Comparison of ENCODE assay signal across 24 cellular contexts in the genomic region with DNA sequence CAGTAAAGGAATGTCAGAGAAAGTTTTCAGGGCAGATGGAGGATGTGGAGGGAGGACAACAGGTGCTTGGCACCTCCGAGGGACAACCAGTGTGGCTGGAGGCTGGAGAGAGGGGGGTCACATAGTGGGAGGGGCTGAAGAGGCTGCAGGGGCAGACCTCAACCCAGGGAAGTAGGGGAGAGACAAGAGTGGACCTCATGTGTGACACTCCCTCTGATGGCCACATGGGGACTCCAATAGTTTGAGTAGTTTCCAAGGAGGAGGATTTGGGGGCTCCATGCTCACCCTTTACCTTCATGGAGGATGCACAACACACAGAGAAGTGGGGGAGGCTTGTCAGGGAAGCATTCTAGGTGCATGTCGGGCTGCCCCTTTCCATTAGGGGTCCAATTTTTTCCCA. TPM values are rescaled to one million over a fixed set of nuclear protein-coding genes. Genes with fewer than 3 reads are reported as not detected.
DNase-seq lines count a peak whose midpoint lies in the region; ATAC-seq, FAIRE-seq and TF ChIP-seq lines count a peak whose summit lies in the region.
"Had no signal": no experiment of that assay in that cellular context is flagged by ENCODE, and none has a peak within 500 bp of the region (broad histone marks: within the 10 kb centered on the region; RNA-seq: fewer than 3 reads in every experiment).

No MANE protein-coding gene starts in this region.

- H4K5ac ChIP-seq in H1 (ENCODE audit: insufficient read length, low read depth, low read length), result no peak overlapping the region

- TF ChIP-seq EP300 in Ishikawa (IDR thresholded peaks at IDR 0.05; ENCODE audit: borderline replicate concordance) (no peak), H1 (IDR thresholded peaks at IDR 0.05; ENCODE audit: borderline replicate concordance in 1 of 2, low read depth in 2 of 2, low read length in 2 of 2) (no peak)

- POLR2A ChIA-PET in H1 (lab: Charles Lee; ENCODE audit: partially characterized antibody), result no interaction called here
- POLR2A ChIA-PET in activated CD4-positive, alpha-beta T cell treated with anti-CD3 and anti-CD28 coated beads, Interleukin-2, amount 10 ng/mL, durations not matched to agents 7 days and 5 days (lab: Charles Lee), result no interaction called here

- no peaks in the 10 kb centered on the region for H3K36me3 ChIP-seq in H1 (ENCODE audit: control insufficient read depth in 2 of 4, insufficient read depth in 4 of 4, low read length in 3 of 4)
- no peaks in the 10 kb centered on the region for H3K36me3 ChIP-seq in neuronal stem cell (replicated peaks in 1 of 2; ENCODE audit: control insufficient read depth in 2 of 2, insufficient read depth in 2 of 2, low read length in 2 of 2)
- no peaks in the 10 kb centered on the region for H3K36me3 ChIP-seq in pancreas

- FAIRE-seq in H1 (lab: Jason Lieb, UNC) (peak; percentile 63), pancreas (lab: Jason Lieb, UNC) (no peak)

- H2AFZ ChIP-seq in H1 (ENCODE audit: low read length), result no peak overlapping the region
- no peak overlapping the region for H2AFZ ChIP-seq in neuronal stem cell (ENCODE audit: low read length)

- H3K4me3 ChIP-seq in H1 (ENCODE audit: extremely low read depth in 1 of 4, insufficient read depth in 2 of 4, low read depth in 3 of 4, low read length in 4 of 4) (no peak overlapping the region), neuronal stem cell (ENCODE audit: low read length in 2 of 2) (no peak overlapping the region), pancreas (no peak overlapping the region)
- H3K4me3 ChIP-seq: mucosa of descending colon had no signal

- no peaks in the 10 kb centered on the region for H3K27me3 Mint-ChIP-seq in activated CD4-positive, alpha-beta T cell treated with anti-CD3 and anti-CD28 coated beads, Interleukin-2, amount 10 ng/mL, durations not matched to agents 7 days and 5 days

- no peak overlapping the region for H3K4me2 ChIP-seq in H1 (ENCODE audit: insufficient read depth in 1 of 2, low read depth in 2 of 2, low read length in 2 of 2)
- no peak overlapping the region for H3K4me2 ChIP-seq in neuronal stem cell (ENCODE audit: insufficient read depth, low read length, poor library complexity, severe bottlenecking)

- no peaks in the 10 kb centered on the region for H3K36me3 Mint-ChIP-seq in activated CD4-positive, alpha-beta T cell treated with anti-CD3 and anti-CD28 coated beads, Interleukin-2, amount 10 ng/mL, durations not matched to agents 7 days and 5 days (ENCODE audit: low read depth)
- H3K36me3 Mint-ChIP-seq: activated CD4-positive, alpha-beta memory T cell treated with anti-CD3 and anti-CD28 coated beads for 36 hours had no signal

- TF ChIP-seq RAD21 in Ishikawa (IDR thresholded peaks at IDR 0.05; ENCODE audit: low read depth) (0 out of 2 replicates have a peak, but pooled peaks have one; percentile 3), H1 (IDR thresholded peaks at IDR 0.05 in 1 of 2, conservative IDR thresholded peaks at IDR 0.05 in 1 of 2; ENCODE audit: low read depth in 2 of 2, low read length in 2 of 2) (peak in 1 of 2 experiments; percentile 37; a peak in 2 of 4 replicates)

- H4K8ac ChIP-seq in H1 (ENCODE audit: extremely low read depth, insufficient read depth, low read length), result no peak overlapping the region
- H4K8ac ChIP-seq in neuronal stem cell (ENCODE audit: low read depth, low read length), result no peak overlapping the region

- no peak overlapping the region for H3K18ac ChIP-seq in H1 (ENCODE audit: extremely low read depth, low read length)
- peak overlapping the region; percentile 12 for H3K18ac ChIP-seq in neuronal stem cell (ENCODE audit: low read length)

- H3K4me1 ChIP-seq in H1 (replicated peaks in 1 of 4; ENCODE audit: control insufficient read depth in 3 of 4, insufficient read depth in 4 of 4, low read length in 3 of 4) (no peaks in the 10 kb centered on the region), neuronal stem cell (ENCODE audit: control insufficient read depth in 2 of 2, insufficient read depth in 1 of 2, low read depth in 1 of 2, low read length in 2 of 2) (peaks cover 13% of the 10 kb centered on the region in 2 donors), pancreas (no peaks in the 10 kb centered on the region)

- H3K79me2 ChIP-seq in H1 (ENCODE audit: control insufficient read depth in 1 of 2, insufficient read depth in 2 of 2, low read length in 2 of 2), result no peaks in the 10 kb centered on the region

- no peaks in the 10 kb centered on the region for H4K20me1 ChIP-seq in H1 (replicated peaks in 1 of 2; ENCODE audit: control insufficient read depth in 1 of 2, insufficient read depth in 2 of 2, low read length in 2 of 2)

- no peak overlapping the region for H3K4me3 Mint-ChIP-seq in activated CD4-positive, alpha-beta T cell treated with anti-CD3 and anti-CD28 coated beads, Interleukin-2, amount 10 ng/mL, durations not matched to agents 7 days and 5 days
- H3K4me3 Mint-ChIP-seq: activated CD4-positive, alpha-beta memory T cell treated with anti-CD3 and anti-CD28 coated beads for 36 hours; activated naive CD4-positive, alpha-beta T cell treated with anti-CD3 and anti-CD28 coated beads for 36 hours; activated T-cell treated with anti-CD3 and anti-CD28 coated beads, Interleukin-2, amount 50 U/mL, for 24 hours; T-helper 1 cell treated with Interleukin-12 subunit alpha and Interleukin-12 subunit beta and Interleukin-4 antibody, amounts not matched to agents 30 μg/mL and 1 μg/mL, for 36 hours had no signal

- H4K91ac ChIP-seq in H1 (replicated peaks; ENCODE audit: insufficient read length, low read length), result no peak overlapping the region
- no peak overlapping the region for H4K91ac ChIP-seq in neuronal stem cell (ENCODE audit: low read depth, low read length, poor library complexity)

- H3K9me3 ChIP-seq in H1 (ENCODE audit: insufficient read depth in 2 of 2, low read depth in 1 of 2, low read length in 1 of 2) (no peaks in the 10 kb centered on the region), neuronal stem cell (replicated peaks in 1 of 2; ENCODE audit: control insufficient read depth in 2 of 2, insufficient read depth in 1 of 2, low read depth in 1 of 2, low read length in 2 of 2) (peaks cover 0 to 5% of the 10 kb centered on the region in 2 donors), pancreas (no peaks in the 10 kb centered on the region)
- H3K9me3 ChIP-seq: mucosa of descending colon had no signal

- H3K27me3 ChIP-seq in H1 (replicated peaks in 1 of 4; ENCODE audit: control insufficient read depth in 3 of 4, extremely low read depth in 1 of 4, insufficient read depth in 3 of 4, low read length in 3 of 4) (no peaks in the 10 kb centered on the region), neuronal stem cell (ENCODE audit: control insufficient read depth in 3 of 3, insufficient read depth in 3 of 3, low read depth in 1 of 3, low read length in 3 of 3) (no peaks in the 10 kb centered on the region), pancreas (no peaks in the 10 kb centered on the region)

- 86% methylated on average over 2 of the region's 2 CpGs; no CpG with 5 or more reads in 1 of the 2 experiments for WGBS in H1 (ENCODE audit: extremely low coverage in 1 of 2, insufficient coverage in 1 of 2, insufficient read length in 1 of 2, insufficient replicate concordance in 2 of 2, low coverage in 1 of 2, low lambda C conversion rate in 2 of 2, missing lambda C conversion rate in 1 of 2), 2 experiments
- WGBS in neuronal stem cell (ENCODE audit: extremely low coverage in 2 of 2, insufficient read length in 2 of 2, insufficient replicate concordance in 1 of 2), 2 donors, result no CpG with 5 or more reads among the region's 2 CpGs
- 46 to 65% methylated on average over 2 of the region's 2 CpGs for WGBS in pancreas, 2 donors

- H3K9me3 Mint-ChIP-seq in activated CD4-positive, alpha-beta T cell treated with anti-CD3 and anti-CD28 coated beads, Interleukin-2, amount 10 ng/mL, durations not matched to agents 7 days and 5 days, result no peaks in the 10 kb centered on the region
- H3K9me3 Mint-ChIP-seq: activated CD4-positive, alpha-beta memory T cell treated with anti-CD3 and anti-CD28 coated beads for 36 hours; activated naive CD4-positive, alpha-beta T cell treated with anti-CD3 and anti-CD28 coated beads for 36 hours; activated T-cell treated with anti-CD3 and anti-CD28 coated beads, Interleukin-2, amount 50 U/mL, for 24 hours; T-helper 1 cell treated with Interleukin-12 subunit alpha and Interleukin-12 subunit beta and Interleukin-4 antibody, amounts not matched to agents 30 μg/mL and 1 μg/mL, for 36 hours had no signal

- CTCF ChIA-PET in H1 (lab: Charles Lee; ENCODE audit: partially characterized antibody), result interaction anchor here (0.8 to 9.3 kb wide), 14 partner anchors 10 to 284 kb away, joined by 3 to 98 read pairs (median 6); no protein-coding TSS in a partner anchor
- CTCF ChIA-PET in activated CD4-positive, alpha-beta T cell treated with anti-CD3 and anti-CD28 coated beads, Interleukin-2, amount 10 ng/mL, durations not matched to agents 7 days and 5 days (lab: Charles Lee), result interaction anchor here (1.2 kb wide), 1 partner anchor 15 kb away, joined by 3 read pairs; no protein-coding TSS in a partner anchor

- H2BK15ac ChIP-seq in H1 (ENCODE audit: low read length), result no peak overlapping the region
- no peak overlapping the region for H2BK15ac ChIP-seq in neuronal stem cell (ENCODE audit: low read length)

- DNase-seq in H1 (ENCODE audit: low read depth in 1 of 2, low spot score in 2 of 2) (peak in 1 of 2 experiments; percentile 45), neuronal stem cell (ENCODE audit: low spot score) (no peak), activated gamma-delta T cell (lab: John Stamatoyannopoulos, UW) (no peak), pancreas (no peak), NCI-H69 (lab: John Stamatoyannopoulos, UW) (no peak)
- no peak for DNase-seq in activated CD4-positive, alpha-beta T cell treated with anti-CD3 and anti-CD28 coated beads, Interleukin-2, amount 10 ng/mL, durations not matched to agents 7 days and 5 days
- DNase-seq: activated CD4-positive, alpha-beta memory T cell treated with anti-CD3 and anti-CD28 coated beads for 36 hours; activated naive CD4-positive, alpha-beta T cell treated with anti-CD3 and anti-CD28 coated beads for 36 hours; activated T-cell treated with anti-CD3 and anti-CD28 coated beads, Interleukin-2, amount 50 U/mL, for 24 hours; amygdala; central memory CD4-positive, alpha-beta T cell; GOT3; Karpas-422; mucosa of descending colon; NCI-H1048; NCI-H1930; NCI-H226; NCI-H82; PC-3; SIG-M5 had no signal

- no peak overlapping the region for H3K56ac ChIP-seq in H1 (replicated peaks; ENCODE audit: insufficient read length, low read depth, low read length)

- ATAC-seq in pancreas, result no peak
- ATAC-seq: mucosa of descending colon, PC-3 had no signal

- no peaks in the 10 kb centered on the region for H3K23me2 ChIP-seq in H1 (ENCODE audit: low read depth, low read length)

- no peak overlapping the region for H2BK20ac ChIP-seq in H1 (ENCODE audit: low read length)

- H3K4ac ChIP-seq in H1 (replicated peaks; ENCODE audit: insufficient read length, low read depth, low read length) (no peak overlapping the region), neuronal stem cell (ENCODE audit: low read length) (no peak overlapping the region)

- no peak overlapping the region for H3K27ac ChIP-seq in H1 (ENCODE audit: low read depth, low read length)
- peak overlapping the region; percentile 55 for H3K27ac ChIP-seq in neuronal stem cell (replicated peaks; ENCODE audit: low read length)
- H3K27ac ChIP-seq in pancreas, result no peak overlapping the region
- H3K27ac ChIP-seq: VCaP had no signal

- TF ChIP-seq CTCF in GM12872 (IDR thresholded peaks at IDR 0.05; ENCODE audit: insufficient read depth, low read depth, low read length) (peak; percentile 49), H1 (IDR thresholded peaks at IDR 0.05; ENCODE audit: control extremely low read depth in 1 of 3, insufficient read depth in 1 of 3, low read depth in 1 of 3, low read length in 3 of 3) (peak; percentile 10 to 59 (median 36)), pancreas (IDR thresholded peaks at IDR 0.05) (no peak)

- no peaks in the 10 kb centered on the region for H3K79me1 ChIP-seq in H1 (ENCODE audit: low read depth, low read length)
- no peaks in the 10 kb centered on the region for H3K79me1 ChIP-seq in neuronal stem cell (ENCODE audit: low read depth, low read length)

- no peak overlapping the region for H3K9ac ChIP-seq in H1 (replicated peaks in 1 of 4; ENCODE audit: extremely low read depth in 1 of 4, low read depth in 3 of 4, low read length in 3 of 4)
- H3K9ac ChIP-seq in neuronal stem cell (ENCODE audit: low read depth, low read length, poor library complexity), result no peak overlapping the region

- H3K14ac ChIP-seq in H1 (ENCODE audit: insufficient read length) (no peak overlapping the region), neuronal stem cell (ENCODE audit: low read length) (no peak overlapping the region)

- no peak overlapping the region for H2BK5ac ChIP-seq in H1 (ENCODE audit: low read depth, low read length)
- H2BK5ac ChIP-seq in neuronal stem cell (ENCODE audit: low read length), result no peak overlapping the region

- no peak for TF ChIP-seq POLR2A in H1 (IDR thresholded peaks at IDR 0.05; ENCODE audit: control extremely low read depth in 1 of 2, low read depth in 2 of 2, low read length in 2 of 2)

- no peak overlapping the region for H3K23ac ChIP-seq in H1 (ENCODE audit: insufficient read length)
- no peak overlapping the region for H3K23ac ChIP-seq in neuronal stem cell (ENCODE audit: low read depth, low read length, poor library complexity)

- intact Hi-C loops in pancreas (cut with DNase I), result no loop called here

- H2AK5ac ChIP-seq in H1 (ENCODE audit: low read depth, low read length) (no peak overlapping the region; the same call in 1 of the 2 replicates), neuronal stem cell (ENCODE audit: low read depth, low read length) (peak overlapping the region; percentile 20)

- H3K4me1 Mint-ChIP-seq in activated CD4-positive, alpha-beta T cell treated with anti-CD3 and anti-CD28 coated beads, Interleukin-2, amount 10 ng/mL, durations not matched to agents 7 days and 5 days, result no peaks in the 10 kb centered on the region

- H3K27ac Mint-ChIP-seq in activated CD4-positive, alpha-beta T cell treated with anti-CD3 and anti-CD28 coated beads, Interleukin-2, amount 10 ng/mL, durations not matched to agents 7 days and 5 days, result no peak overlapping the region
- H3K27ac Mint-ChIP-seq: activated CD4-positive, alpha-beta memory T cell treated with anti-CD3 and anti-CD28 coated beads for 36 hours; activated naive CD4-positive, alpha-beta T cell treated with anti-CD3 and anti-CD28 coated beads for 36 hours; activated T-cell treated with anti-CD3 and anti-CD28 coated beads, Interleukin-2, amount 50 U/mL, for 24 hours; T-helper 1 cell treated with Interleukin-12 subunit alpha and Interleukin-12 subunit beta and Interleukin-4 antibody, amounts not matched to agents 30 μg/mL and 1 μg/mL, for 36 hours had no signal

- H2BK12ac ChIP-seq in H1 (ENCODE audit: low read depth, low read length) (no peak overlapping the region), neuronal stem cell (ENCODE audit: low read length) (no peak overlapping the region)

- H2BK120ac ChIP-seq in H1 (replicated peaks; ENCODE audit: low read depth, low read length), result no peak overlapping the region
- H2BK120ac ChIP-seq in neuronal stem cell (ENCODE audit: low read depth, low read length), result no peak overlapping the region

RNA-seq across cellular contexts. Expression of a gene that starts 35.1 kb away (rescaled TPM):
- 11.0 and 11.1 TPM in 2 replicates for total RNA-seq in H1 (2021; fragmentation: NEBNext Ultra II Directional; extraction: Animal tissue kit (Norgen Biotek cat#: 25700))
- 7.2 and 8.1 TPM in 2 replicates for polyA plus RNA-seq in H1 (2011; rRNA removed)
- 6.7 TPM for polyA plus RNA-seq in H1 (2011; cell fraction: cytosol; rRNA removed)
- polyA plus RNA-seq in H1 (2011; cell fraction: nucleus; rRNA removed), result 7.9 TPM
- polyA plus RNA-seq in H1 (2012, experiment 1 of 2), result 5.3 to 7.6 TPM (median 7.1 TPM) in 4 replicates
- polyA plus RNA-seq in H1 (2012, experiment 2 of 2), result 5.6 TPM
- polyA plus RNA-seq in H1 (2013, experiment 1 of 2), result 8.7 TPM
- 8.7 TPM for polyA plus RNA-seq in H1 (2013, experiment 2 of 2)
- 8.7 and 9.2 TPM in 2 replicates for polyA minus RNA-seq in H1 (2011; rRNA and poly(A)+ RNA removed)
- 6.6 TPM for polyA minus RNA-seq in H1 (2011; cell fraction: cytosol; rRNA and poly(A)+ RNA removed)
- polyA minus RNA-seq in H1 (2011; cell fraction: nucleus; rRNA and poly(A)+ RNA removed), result 7.5 TPM
- 11.5 TPM for polyA plus RNA-seq in neuronal stem cell (2013, experiment 1 of 2)
- 11.4 TPM for polyA plus RNA-seq in neuronal stem cell (2013, experiment 2 of 2)
- 1 to 10 TPM; 8.5 to 8.8 TPM for total RNA-seq in activated CD4-positive, alpha-beta T cell treated with anti-CD3 and anti-CD28 coated beads, Interleukin-2, amount 10 ng/mL, durations not matched to agents 7 days and 5 days
- total RNA-seq in pancreas, result under 1 TPM; 0.14 to 0.75 (median 0.27) TPM
- under 1 TPM; 0.23 to 0.33 TPM for polyA plus RNA-seq in pancreas

Comparison
In these comparisons a context has a peak if more than half of its experiments do, and no peak if none do; other contexts are left out.
1. CTCF ChIP-seq: peak in GM12872 (single experiment) and H1 (3 of 3); none in pancreas (0 of 4).